In the genomic region with DNA sequence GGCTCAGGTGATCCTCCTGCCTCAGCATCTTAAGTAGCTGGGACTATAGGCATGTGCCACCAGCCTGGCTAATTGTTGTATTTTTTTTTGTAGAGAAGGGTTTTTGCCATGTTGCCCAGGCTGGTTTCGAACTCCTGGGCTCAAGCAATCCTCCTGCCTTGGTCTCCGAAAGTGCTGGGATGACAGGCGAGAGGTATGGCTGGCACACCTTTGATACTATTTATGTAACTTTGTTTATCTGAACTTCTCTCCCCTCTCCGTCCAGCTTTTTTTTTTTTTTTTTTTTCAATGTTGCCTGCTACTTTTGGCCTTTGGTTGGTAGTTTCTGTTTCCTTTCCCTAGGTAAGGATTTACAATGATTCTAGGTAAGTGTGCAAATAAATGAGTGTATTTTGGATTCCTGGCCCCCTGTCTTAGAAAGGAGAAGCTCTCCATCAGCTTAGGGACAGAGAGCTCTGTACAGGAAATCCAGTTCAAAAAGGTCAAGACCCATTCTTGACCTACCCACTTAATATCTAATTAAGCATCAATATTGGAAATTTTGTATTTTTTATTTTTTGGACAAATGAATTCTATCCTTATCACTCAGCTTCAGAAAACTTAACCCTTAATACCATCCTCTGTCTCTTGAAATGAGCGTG, we compare ENCODE assay signal across 10 cellular contexts. TPM values are rescaled to one million over a fixed set of nuclear protein-coding genes. Genes with fewer than 3 reads are reported as not detected.
A peak's percentile ranks its signal among the peaks of the same experiment; 100 is the strongest.
DNase-seq lines count a peak whose midpoint lies in the region; ATAC-seq and TF ChIP-seq lines count a peak whose summit lies in the region.
"Had no signal": no experiment of that assay in that cellular context is flagged by ENCODE, and none has a peak within 500 bp of the region (broad histone marks: within the 10 kb centered on the region; RNA-seq: fewer than 3 reads in every experiment).

No MANE protein-coding gene starts in this region.

- H2BK5ac ChIP-seq in trophoblast cell (ENCODE audit: low read depth, low read length, poor library complexity) = peak overlapping the region; percentile 52

- no peak overlapping the region for H4K12ac ChIP-seq in trophoblast cell (ENCODE audit: low read depth, low read length)

- H3K4ac ChIP-seq in trophoblast cell (ENCODE audit: low read depth, low read length) = no peak overlapping the region

- H3K14ac ChIP-seq in trophoblast cell (ENCODE audit: low read length) = peak overlapping the region; percentile 48

- H3K9ac ChIP-seq in mammary epithelial cell (ENCODE audit: insufficient read depth, low read length) (no peak overlapping the region), trophoblast cell (ENCODE audit: low read length) (no peak overlapping the region)

- H3K9me3 ChIP-seq in mammary epithelial cell (replicated peaks; ENCODE audit: insufficient read depth, low read length) = no peaks in the 10 kb centered on the region
- H3K9me3 ChIP-seq in trophoblast cell (ENCODE audit: insufficient read depth, low read depth, low read length) = no peaks in the 10 kb centered on the region
- no peaks in the 10 kb centered on the region for H3K9me3 ChIP-seq in aorta (ENCODE audit: control insufficient read depth, low read length)

- intact Hi-C loops in mammary epithelial cell (cut with micrococcal nuclease) (no loop called here), left colon (cut with DNase I, micrococcal nuclease) (no loop called here), aorta (cut with DNase I) (no loop called here)

- WGBS in mammary epithelial cell (ENCODE audit: low coverage, missing lambda C conversion rate) = 61% methylated on average over 5 of the region's 5 CpGs
- no CpG with 5 or more reads among the region's 5 CpGs for WGBS in trophoblast cell (ENCODE audit: extremely low coverage, insufficient coverage, insufficient read length)
- 59 to 64% methylated on average over 5 of the region's 5 CpGs for WGBS in aorta, 2 donors

- H3K27me3 ChIP-seq in mammary epithelial cell (ENCODE audit: insufficient read depth, low read length) (no peaks in the 10 kb centered on the region), trophoblast cell (ENCODE audit: insufficient read depth, low read length) (no peaks in the 10 kb centered on the region), aorta (ENCODE audit: control insufficient read depth in 1 of 2, insufficient read depth in 2 of 2, low read length in 1 of 2) (no peaks in the 10 kb centered on the region)

- H3K18ac ChIP-seq in trophoblast cell (ENCODE audit: low read length) = no peak overlapping the region

- peaks cover 71% of the 10 kb centered on the region for H3K4me1 ChIP-seq in mammary epithelial cell (ENCODE audit: insufficient read depth, low read length)
- peaks cover 10 to 20% of the 10 kb centered on the region in 2 experiments for H3K4me1 ChIP-seq in trophoblast cell (ENCODE audit: control insufficient read depth in 1 of 2, insufficient read depth in 2 of 2, low read length in 2 of 2)
- peaks cover 13 to 17% of the 10 kb centered on the region in 2 donors for H3K4me1 ChIP-seq in aorta (ENCODE audit: control insufficient read depth in 1 of 2, insufficient read depth in 2 of 2, low read length in 2 of 2)

- dilution Hi-C loops in mammary epithelial cell (cut with HindIII; ENCODE audit: low sequenced_read_pairs) = no loop called here

- CTCF ChIA-PET in mammary epithelial cell (lab: Charles Lee; ENCODE audit: low non-redundant PET) = no interaction called here

- H3K79me2 ChIP-seq in mammary epithelial cell (ENCODE audit: insufficient read depth, low read length) = peaks cover 90% of the 10 kb centered on the region
- H3K79me2 ChIP-seq in trophoblast cell (ENCODE audit: control insufficient read depth, insufficient read depth, low read length, poor library complexity) = no peaks in the 10 kb centered on the region

- no peak overlapping the region for H3K23ac ChIP-seq in trophoblast cell (ENCODE audit: low read length)

- H2BK12ac ChIP-seq in trophoblast cell (ENCODE audit: low read length) = peak overlapping the region; percentile 90

- peak; percentile 7 for ATAC-seq in HG03135 (IDR thresholded peaks at IDR 0.05; ENCODE audit: unreplicated experiment)
- ATAC-seq in GM18873 (IDR thresholded peaks at IDR 0.05; ENCODE audit: low FRiP score, unreplicated experiment) = no peak
- ATAC-seq in left colon = no peak
- no peak for ATAC-seq in aorta (ENCODE audit: low FRiP score)

- H3K4me2 ChIP-seq in mammary epithelial cell (ENCODE audit: insufficient read depth, low read depth, low read length) (no peak overlapping the region), trophoblast cell (ENCODE audit: low read length) (no peak overlapping the region)

- peak overlapping the region; percentile 12 for H4K91ac ChIP-seq in trophoblast cell (ENCODE audit: low read depth, low read length)

- H2AFZ ChIP-seq in mammary epithelial cell (ENCODE audit: low read depth, low read length) (no peak overlapping the region), trophoblast cell (ENCODE audit: insufficient read depth, low read length, poor library complexity) (no peak overlapping the region)

- H3K27ac ChIP-seq in mammary epithelial cell (ENCODE audit: insufficient read depth, low read depth, low read length) (peak overlapping the region; percentile 24), trophoblast cell (ENCODE audit: low read depth, low read length) (peak overlapping the region; percentile 24), aorta (ENCODE audit: low read depth in 1 of 2, low read length in 2 of 2) (no peak overlapping the region)

- no peak for TF ChIP-seq CTCF in mammary epithelial cell (conservative IDR thresholded peaks at IDR 0.05 in 1 of 2, IDR thresholded peaks at IDR 0.05 in 1 of 2; ENCODE audit: extremely low read depth in 1 of 2, insufficient read depth in 1 of 2, low read depth in 1 of 2, low read length in 2 of 2)

- H4K20me1 ChIP-seq in mammary epithelial cell (ENCODE audit: insufficient read depth, low read length) = no peaks in the 10 kb centered on the region

- peak overlapping the region; percentile 77 for H2AK5ac ChIP-seq in trophoblast cell (ENCODE audit: low read length)

- in situ Hi-C loops in mammary epithelial cell (cut with MboI; ENCODE audit: low sequenced_read_pairs in 2 of 2) = no loop called here
- in situ Hi-C loops in G401 (cut with HindIII; ENCODE audit: low sequenced_read_pairs) = no loop called here

- H2BK120ac ChIP-seq in trophoblast cell (ENCODE audit: insufficient read depth, low read length, poor library complexity) = no peak overlapping the region

- peaks cover 3% of the 10 kb centered on the region for H3K79me1 ChIP-seq in trophoblast cell (ENCODE audit: low read length)

- H3K36me3 ChIP-seq in mammary epithelial cell (ENCODE audit: insufficient read depth, low read length) = peaks cover 2% of the 10 kb centered on the region
- no peaks in the 10 kb centered on the region for H3K36me3 ChIP-seq in trophoblast cell (ENCODE audit: control insufficient read depth in 1 of 2, insufficient read depth in 2 of 2, low read length in 2 of 2)
- H3K36me3 ChIP-seq in aorta (ENCODE audit: control insufficient read depth in 1 of 2, insufficient read depth in 2 of 2, low read length in 1 of 2) = no peaks in the 10 kb centered on the region

- H3K4me3 ChIP-seq in GM08714 (ENCODE audit: low read length) = peak overlapping the region; percentile 8
- no peak overlapping the region for H3K4me3 ChIP-seq in mammary epithelial cell (replicated peaks in 1 of 3; ENCODE audit: insufficient read depth in 1 of 3, low read depth in 2 of 3, low read length in 3 of 3)
- no peak overlapping the region for H3K4me3 ChIP-seq in trophoblast cell (ENCODE audit: low read depth, low read length)
- no peak overlapping the region for H3K4me3 ChIP-seq in aorta (ENCODE audit: low read length in 2 of 2)

- no peak overlapping the region for H4K8ac ChIP-seq in trophoblast cell (ENCODE audit: low read depth, low read length)

- no peak for DNase-seq in mammary epithelial cell
- no peak for DNase-seq in trophoblast cell
- no peak for DNase-seq in left colon
- no peak for DNase-seq in aorta
- DNase-seq in G401 (ENCODE audit: low spot score) = no peak
- DNase-seq: NCI-H2081 treated with DMSO at 0.1 percent for 48 hours had no signal

- BruUV-seq in mammary epithelial cell (replicated peaks; lab: Mats Ljungman, UMichigan) = no TSS peak

RNA-seq across cellular contexts. Expression of gene ARL6IP5, which starts 6.8 kb away (rescaled TPM):
- 100 to 1,000 TPM in 1 of 2 donors, 10 to 100 TPM in 1; 74.7 to 116 TPM for total RNA-seq in mammary epithelial cell
- 77.6 TPM for polyA plus RNA-seq in mammary epithelial cell
- polyA minus RNA-seq in mammary epithelial cell = 96.9 TPM
- polyA plus RNA-seq in trophoblast cell (2013) = 80.1 and 84.4 TPM in 2 replicates
- total RNA-seq in left colon = 100 to 1,000 TPM; 118 to 143 TPM
- total RNA-seq in aorta = 100 to 1,000 TPM; 129 to 205 TPM
- polyA plus RNA-seq in aorta = 100 to 1,000 TPM; 160 to 195 TPM
- total RNA-seq in G401 (2014; rRNA removed; shearing (Covaris generic)) = 75.9 and 93.3 TPM in 2 replicates

RNA-seq across cellular contexts. Expression of gene UBA3, which starts 11.3 kb away (rescaled TPM):
- 10 to 100 TPM; 70.0 to 76.1 TPM for total RNA-seq in mammary epithelial cell
- polyA plus RNA-seq in mammary epithelial cell = 47.7 TPM
- polyA minus RNA-seq in mammary epithelial cell = 44.1 TPM
- 52.4 and 52.8 TPM in 2 replicates for polyA plus RNA-seq in trophoblast cell (2013)
- total RNA-seq in left colon = 10 to 100 TPM; 46.7 to 47.6 TPM
- 10 to 100 TPM; 38.0 to 59.7 TPM for total RNA-seq in aorta
- polyA plus RNA-seq in aorta = 10 to 100 TPM; 32.2 to 38.3 TPM
- 71.4 and 77.6 TPM in 2 replicates for total RNA-seq in G401 (2014; rRNA removed; shearing (Covaris generic))

RNA-seq across cellular contexts. Expression of gene LMOD3, which starts 30.9 kb away (rescaled TPM):
- total RNA-seq in mammary epithelial cell (not detected), left colon (under 1 TPM in 1 of 2 donors, not detected in 1; 0.17 TPM), aorta (under 1 TPM in 1 of 2 donors, not detected in 1; 0.12 TPM)
- polyA plus RNA-seq in mammary epithelial cell (not detected), aorta (not detected)
- polyA minus RNA-seq in mammary epithelial cell = not detected
- polyA plus RNA-seq in trophoblast cell (2013) = 0.01 TPM in 1 of 2 replicates, not detected in the other
- total RNA-seq in G401 (2014; rRNA removed; shearing (Covaris generic)) = not detected in 2 replicates
- total RNA-seq: activated CD8-positive, alpha-beta memory T cell treated with anti-CD3 and anti-CD28 coated beads for 36 hours had no signal

RNA-seq across cellular contexts. Expression of gene TMF1, which starts 39.4 kb away (rescaled TPM):
- total RNA-seq in mammary epithelial cell (10 to 100 TPM; 35.4 to 46.3 TPM), left colon (10 to 100 TPM; 44.7 to 47.2 TPM), aorta (10 to 100 TPM; 45.6 to 52.8 TPM)
- polyA plus RNA-seq in mammary epithelial cell (11.9 TPM), aorta (10 to 100 TPM in 1 of 2 donors, 1 to 10 TPM in 1; 7.4 to 14.8 TPM)
- polyA minus RNA-seq in mammary epithelial cell = 12.4 TPM
- 37.6 and 38.3 TPM in 2 replicates for polyA plus RNA-seq in trophoblast cell (2013)
- 3.3 and 7.5 TPM in 2 replicates for total RNA-seq in G401 (2014; rRNA removed; shearing (Covaris generic))

Comparison
In these comparisons a context has a peak if more than half of its experiments do, and no peak if none do; other contexts are left out.
1. H3K27ac ChIP-seq: peak in mammary epithelial cell (single experiment) and trophoblast cell (single experiment); none in aorta (0 of 2).